17 cellular contexts compared by ENCODE assay signal in the genomic region with DNA sequence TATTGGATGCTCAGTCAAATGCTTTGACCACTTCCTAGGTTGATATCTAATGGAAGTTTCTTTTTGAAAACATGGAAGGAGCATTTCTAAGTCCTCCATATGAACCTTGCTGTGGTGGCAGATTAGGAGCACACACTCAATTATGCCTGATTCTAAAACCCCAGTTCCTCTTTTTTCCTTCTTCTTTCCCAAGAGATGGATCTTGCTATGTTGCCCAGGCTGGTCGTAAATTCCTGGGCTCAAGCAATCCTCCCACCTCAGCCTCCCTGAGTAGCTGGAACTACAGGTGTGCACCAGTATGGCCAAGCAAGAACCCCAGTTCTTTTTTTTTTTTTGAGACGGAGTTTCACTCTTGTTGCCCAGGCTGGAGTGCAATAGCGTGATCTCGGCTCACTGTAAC. TPM values are rescaled to one million over a fixed set of nuclear protein-coding genes. Genes with fewer than 3 reads are reported as not detected.
A peak's percentile ranks its signal among the peaks of the same experiment; 100 is the strongest.
DNase-seq lines count a peak whose midpoint lies in the region; FAIRE-seq and TF ChIP-seq lines count a peak whose summit lies in the region.
"Had no signal": no experiment of that assay in that cellular context is flagged by ENCODE, and none has a peak within 500 bp of the region (broad histone marks: within the 10 kb centered on the region; RNA-seq: fewer than 3 reads in every experiment).

No MANE protein-coding gene starts in this region.

- 83% methylated on average over 4 of the region's 4 CpGs for WGBS in esophagus muscularis mucosa
- 97% methylated on average over 4 of the region's 4 CpGs for WGBS in mesenchymal stem cell

- H2BK5ac ChIP-seq in mesenchymal stem cell (ENCODE audit: low read depth, low read length, poor library complexity, severe bottlenecking) = no peak overlapping the region

- H2AFZ ChIP-seq in mesenchymal stem cell (ENCODE audit: low read depth, low read length) = no peak overlapping the region

- no peak overlapping the region for H2BK12ac ChIP-seq in mesenchymal stem cell (ENCODE audit: low read length in 2 of 2)

- H4K91ac ChIP-seq in mesenchymal stem cell (ENCODE audit: low read length) = no peak overlapping the region

- H3K18ac ChIP-seq in mesenchymal stem cell (ENCODE audit: low read depth in 1 of 2, low read length in 2 of 2) = no peak overlapping the region

- peaks cover 0 to 13% (median 7%) of the 10 kb centered on the region in 4 donors for H3K4me1 ChIP-seq in esophagus muscularis mucosa
- H3K4me1 ChIP-seq in subcutaneous abdominal adipose tissue (ENCODE audit: control insufficient read depth in 5 of 5, insufficient read depth in 5 of 5, low read length in 5 of 5) = peaks cover 0 to 20% (median 4%) of the 10 kb centered on the region in 5 donors
- H3K4me1 ChIP-seq in mesenchymal stem cell (ENCODE audit: control insufficient read depth, insufficient read depth, low read depth, low read length) = no peaks in the 10 kb centered on the region

- H3K9ac ChIP-seq in subcutaneous abdominal adipose tissue (ENCODE audit: low read length in 5 of 5) = no peak overlapping the region
- no peak overlapping the region for H3K9ac ChIP-seq in mesenchymal stem cell (ENCODE audit: low read length)
- H3K9ac ChIP-seq: KMS-11 had no signal

- no peak overlapping the region for H3K14ac ChIP-seq in mesenchymal stem cell (ENCODE audit: low read length in 2 of 2)

- no peaks in the 10 kb centered on the region for H3K27me3 ChIP-seq in esophagus muscularis mucosa
- H3K27me3 ChIP-seq in subcutaneous abdominal adipose tissue (ENCODE audit: control insufficient read depth in 5 of 5, insufficient read depth in 4 of 5, low read length in 5 of 5) = no peaks in the 10 kb centered on the region
- no peaks in the 10 kb centered on the region for H3K27me3 ChIP-seq in mesenchymal stem cell (ENCODE audit: control insufficient read depth in 1 of 2, insufficient read depth in 1 of 2, low read length in 2 of 2)

- H2BK15ac ChIP-seq in mesenchymal stem cell (ENCODE audit: low read depth, poor library complexity, severe bottlenecking) = no peak overlapping the region

- DNase-seq in GM12891 (ENCODE audit: insufficient read length, low spot score) = no peak
- DNase-seq in OCI-M1 (lab: John Stamatoyannopoulos, UW) = peak; percentile 13
- DNase-seq in esophagus muscularis mucosa (ENCODE audit: extremely low spot score) = no peak
- DNase-seq in activated CD4-positive, CD25-positive, alpha-beta regulatory T cell treated with anti-CD3 and anti-CD28 coated beads, Interleukin-2, amount 50 U/mL, for 72 hours = no peak
- no peak for DNase-seq in mesenchymal stem cell
- DNase-seq in GM12892 (ENCODE audit: insufficient read length) = no peak
- DNase-seq: C1 segment of cervical spinal cord, DMS79 treated with DMSO at 0.1 percent for 48 hours, NCI-H1092, NCI-H1436 treated with DMSO at 0.1 percent for 48 hours, NCI-H2029, NCI-H345, NCI-H524 treated with DMSO at 0.1 percent for 48 hours had no signal

- H3K9me3 ChIP-seq in esophagus muscularis mucosa (no peaks in the 10 kb centered on the region), subcutaneous abdominal adipose tissue (ENCODE audit: control insufficient read depth in 5 of 5, low read length in 5 of 5) (no peaks in the 10 kb centered on the region), mesenchymal stem cell (ENCODE audit: control insufficient read depth, low read length) (no peaks in the 10 kb centered on the region)
- H3K9me3 ChIP-seq: HAP-1 had no signal

- H3K4me3 ChIP-seq in esophagus muscularis mucosa = peak overlapping the region; percentile 11 to 29 (median 20)
- peak overlapping the region in 4 of 5 donors; percentile 23 to 53 (median 38) for H3K4me3 ChIP-seq in subcutaneous abdominal adipose tissue (ENCODE audit: low read depth in 1 of 5, low read length in 5 of 5)
- H3K4me3 ChIP-seq in mesenchymal stem cell (ENCODE audit: insufficient read depth in 1 of 2, low read depth in 1 of 2, low read length in 2 of 2) = no peak overlapping the region
- H3K4me3 ChIP-seq: HAP-1 had no signal

- H3K4ac ChIP-seq in mesenchymal stem cell (ENCODE audit: low read depth in 1 of 2, low read length in 2 of 2) = no peak overlapping the region

- no peak for FAIRE-seq in GM12891 (lab: Jason Lieb, UNC)
- FAIRE-seq in GM12892 (lab: Jason Lieb, UNC) = no peak
- FAIRE-seq: HepG2 had no signal

- no peak overlapping the region for H3K23ac ChIP-seq in mesenchymal stem cell (ENCODE audit: low read length in 2 of 2)

- H4K8ac ChIP-seq in mesenchymal stem cell (ENCODE audit: low read length) = no peak overlapping the region

- TF ChIP-seq CTCF in esophagus muscularis mucosa (IDR thresholded peaks at IDR 0.05) = no peak

- no peak overlapping the region for H2AK5ac ChIP-seq in mesenchymal stem cell (ENCODE audit: low read length, severe bottlenecking)

- H3K27ac ChIP-seq in esophagus muscularis mucosa (replicated peaks in 1 of 4) = peak overlapping the region in 1 of 4 donors; percentile 28
- no peak overlapping the region for H3K27ac ChIP-seq in subcutaneous abdominal adipose tissue (ENCODE audit: low read depth, low read length)
- no peak overlapping the region for H3K27ac ChIP-seq in mesenchymal stem cell (ENCODE audit: low read length, poor library complexity, severe bottlenecking)
- H3K27ac ChIP-seq: KMS-11 had no signal

- no peaks in the 10 kb centered on the region for H3K36me3 ChIP-seq in esophagus muscularis mucosa
- H3K36me3 ChIP-seq in subcutaneous abdominal adipose tissue (ENCODE audit: control insufficient read depth in 5 of 5, insufficient read depth in 5 of 5, low read length in 5 of 5) = peaks cover 0 to 16% (median 2%) of the 10 kb centered on the region in 5 donors
- H3K36me3 ChIP-seq in mesenchymal stem cell (ENCODE audit: control insufficient read depth in 1 of 2, insufficient read depth in 2 of 2, low read depth in 1 of 2, low read length in 2 of 2) = no peaks in the 10 kb centered on the region
- H3K36me3 ChIP-seq: HAP-1 had no signal

- TF ChIP-seq POLR2A in GM12891 (IDR thresholded peaks at IDR 0.05; ENCODE audit: low read depth, low read length) (no peak), esophagus muscularis mucosa (IDR thresholded peaks at IDR 0.05; ENCODE audit: low read depth) (no peak), GM12892 (IDR thresholded peaks at IDR 0.05; ENCODE audit: low read depth, low read length) (no peak)

- intact Hi-C loops in esophagus muscularis mucosa (cut with DNase I) = loop anchor here (2.0 kb wide), 1 partner anchor 169 kb away; no protein-coding TSS in a partner anchor

- TF ChIP-seq EP300 in esophagus muscularis mucosa (IDR thresholded peaks at IDR 0.05) = no peak

- H3K4me2 ChIP-seq in mesenchymal stem cell (ENCODE audit: low read length, poor library complexity, severe bottlenecking) = no peak overlapping the region
- H3K4me2 ChIP-seq: KMS-11 had no signal

- H3K79me1 ChIP-seq in mesenchymal stem cell (replicated peaks; ENCODE audit: low read length, poor library complexity, severe bottlenecking) = no peaks in the 10 kb centered on the region

- no peak overlapping the region for H2BK120ac ChIP-seq in mesenchymal stem cell (ENCODE audit: low read depth, low read length)

TF ChIP-seq in GM12891, 5 proteins besides CTCF, POLR2A, EP300 and RAD21:
- no peak for TF ChIP-seq PAX5 (IDR thresholded peaks at IDR 0.05; ENCODE audit: insufficient read depth, low read length, severe bottlenecking)
- TF ChIP-seq SPI1 (IDR thresholded peaks at IDR 0.05; ENCODE audit: low read depth, low read length) = 0 out of 2 replicates have a peak, but pooled peaks have one; percentile 36

RNA-seq across cellular contexts. Expression of gene LYVE1, which starts 3.0 kb away (rescaled TPM):
- polyA plus RNA-seq in GM12891 (2012; ENCODE audit: low read depth, missing spikeins) = not detected
- total RNA-seq in esophagus muscularis mucosa = 100 to 1,000 TPM in 1 of 4 donors, 10 to 100 TPM in 3; 59.5 to 150 (median 74.3) TPM
- polyA plus RNA-seq in mesenchymal stem cell (2013, experiment 1 of 2) = 0.35 TPM
- 0.32 TPM for polyA plus RNA-seq in mesenchymal stem cell (2013, experiment 2 of 2)
- not detected for polyA plus RNA-seq in GM12892 (2012; ENCODE audit: missing spikeins)

RNA-seq across cellular contexts. Expression of gene RNF141, which starts 24.5 kb away (rescaled TPM):
- polyA plus RNA-seq in GM12891 (2012; ENCODE audit: low read depth, missing spikeins) = 6.2 TPM
- 10 to 100 TPM; 24.1 to 39.3 (median 34.9) TPM for total RNA-seq in esophagus muscularis mucosa
- polyA plus RNA-seq in mesenchymal stem cell (2013, experiment 1 of 2) = 22.6 TPM
- 23.1 TPM for polyA plus RNA-seq in mesenchymal stem cell (2013, experiment 2 of 2)
- polyA plus RNA-seq in GM12892 (2012; ENCODE audit: missing spikeins) = 16.7 TPM

Comparison
In these comparisons a context has a peak if more than half of its experiments do, and no peak if none do; other contexts are left out.
1. H3K4me3 ChIP-seq: peak in esophagus muscularis mucosa (4 of 4) and subcutaneous abdominal adipose tissue (4 of 5); none in mesenchymal stem cell (0 of 2).